Comparison of ENCODE assay signal across 1 cellular context in the genomic region with DNA sequence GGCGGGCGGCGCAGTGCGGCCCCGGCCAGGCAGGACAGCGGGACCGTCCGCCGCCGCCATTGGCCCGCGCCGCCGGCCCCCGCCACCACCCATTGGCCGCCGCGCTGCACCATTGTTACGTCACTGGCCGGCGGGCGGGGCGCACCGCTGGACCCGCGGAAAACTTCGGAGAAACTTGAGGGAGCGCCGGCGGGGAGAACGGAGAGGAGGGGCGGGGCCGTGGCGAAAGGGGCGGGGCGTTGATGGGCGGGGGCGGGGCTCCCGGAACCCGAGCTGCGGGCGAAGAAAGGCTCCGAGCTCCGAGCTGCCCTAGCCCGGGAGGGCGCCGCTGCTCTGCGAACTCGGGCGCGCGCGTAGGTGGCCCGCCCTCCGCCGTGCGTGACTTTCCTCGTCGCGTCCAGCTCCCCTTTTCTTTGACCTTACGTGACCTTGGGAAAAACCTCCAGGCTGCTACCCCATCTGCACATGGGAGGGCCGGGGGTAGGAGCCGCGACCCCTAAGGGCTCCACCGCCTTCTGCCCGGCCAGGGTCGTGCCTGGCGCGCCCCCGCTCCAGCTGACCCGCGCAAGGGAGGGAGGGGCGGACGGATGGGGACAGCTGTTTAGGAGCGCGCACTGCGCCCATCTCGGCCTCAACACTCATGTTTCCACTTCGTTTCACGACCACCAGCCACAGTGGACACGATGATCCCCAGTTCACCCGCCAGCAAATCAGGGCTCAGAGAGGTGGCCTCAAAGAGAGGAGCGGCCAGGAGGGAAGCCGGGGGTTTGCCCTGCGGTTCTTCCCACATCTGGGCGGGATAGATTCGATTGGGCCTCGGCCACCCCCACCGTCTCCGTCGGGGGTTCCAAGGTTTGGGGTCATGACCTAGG.
A peak's percentile ranks its signal among the peaks of the same experiment; 100 is the strongest.
TF ChIP-seq lines count a peak whose summit lies in the region.

A gene with protein sequence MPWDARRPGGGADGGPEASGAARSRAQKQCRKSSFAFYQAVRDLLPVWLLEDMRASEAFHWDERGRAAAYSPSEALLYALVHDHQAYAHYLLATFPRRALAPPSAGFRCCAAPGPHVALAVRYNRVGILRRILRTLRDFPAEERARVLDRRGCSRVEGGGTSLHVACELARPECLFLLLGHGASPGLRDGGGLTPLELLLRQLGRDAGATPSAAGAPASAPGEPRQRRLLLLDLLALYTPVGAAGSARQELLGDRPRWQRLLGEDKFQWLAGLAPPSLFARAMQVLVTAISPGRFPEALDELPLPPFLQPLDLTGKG (minus strand): TSS at position 33 of the 872 bp plus-strand sequence. CDS start 1,887 bp downstream, outside the sequence.

TF ChIP-seq in K562, 482 proteins besides CTCF, POLR2A, EP300 and RAD21 (continued from another document):
- TF ChIP-seq, protein P1, sequence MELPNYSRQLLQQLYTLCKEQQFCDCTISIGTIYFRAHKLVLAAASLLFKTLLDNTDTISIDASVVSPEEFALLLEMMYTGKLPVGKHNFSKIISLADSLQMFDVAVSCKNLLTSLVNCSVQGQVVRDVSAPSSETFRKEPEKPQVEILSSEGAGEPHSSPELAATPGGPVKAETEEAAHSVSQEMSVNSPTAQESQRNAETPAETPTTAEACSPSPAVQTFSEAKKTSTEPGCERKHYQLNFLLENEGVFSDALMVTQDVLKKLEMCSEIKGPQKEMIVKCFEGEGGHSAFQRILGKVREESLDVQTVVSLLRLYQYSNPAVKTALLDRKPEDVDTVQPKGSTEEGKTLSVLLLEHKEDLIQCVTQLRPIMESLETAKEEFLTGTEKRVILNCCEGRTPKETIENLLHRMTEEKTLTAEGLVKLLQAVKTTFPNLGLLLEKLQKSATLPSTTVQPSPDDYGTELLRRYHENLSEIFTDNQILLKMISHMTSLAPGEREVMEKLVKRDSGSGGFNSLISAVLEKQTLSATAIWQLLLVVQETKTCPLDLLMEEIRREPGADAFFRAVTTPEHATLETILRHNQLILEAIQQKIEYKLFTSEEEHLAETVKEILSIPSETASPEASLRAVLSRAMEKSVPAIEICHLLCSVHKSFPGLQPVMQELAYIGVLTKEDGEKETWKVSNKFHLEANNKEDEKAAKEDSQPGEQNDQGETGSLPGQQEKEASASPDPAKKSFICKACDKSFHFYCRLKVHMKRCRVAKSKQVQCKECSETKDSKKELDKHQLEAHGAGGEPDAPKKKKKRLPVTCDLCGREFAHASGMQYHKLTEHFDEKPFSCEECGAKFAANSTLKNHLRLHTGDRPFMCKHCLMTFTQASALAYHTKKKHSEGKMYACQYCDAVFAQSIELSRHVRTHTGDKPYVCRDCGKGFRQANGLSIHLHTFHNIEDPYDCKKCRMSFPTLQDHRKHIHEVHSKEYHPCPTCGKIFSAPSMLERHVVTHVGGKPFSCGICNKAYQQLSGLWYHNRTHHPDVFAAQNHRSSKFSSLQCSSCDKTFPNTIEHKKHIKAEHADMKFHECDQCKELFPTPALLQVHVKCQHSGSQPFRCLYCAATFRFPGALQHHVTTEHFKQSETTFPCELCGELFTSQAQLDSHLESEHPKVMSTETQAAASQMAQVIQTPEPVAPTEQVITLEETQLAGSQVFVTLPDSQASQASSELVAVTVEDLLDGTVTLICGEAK (IDR thresholded peaks at IDR 0.05) = 0 out of 2 replicates have a peak, but pooled peaks have one; percentile 21
- TF ChIP-seq, protein P1 (CRISPR knock-in tag; IDR thresholded peaks at IDR 0.05) = no peak
- TF ChIP-seq, protein P2, sequence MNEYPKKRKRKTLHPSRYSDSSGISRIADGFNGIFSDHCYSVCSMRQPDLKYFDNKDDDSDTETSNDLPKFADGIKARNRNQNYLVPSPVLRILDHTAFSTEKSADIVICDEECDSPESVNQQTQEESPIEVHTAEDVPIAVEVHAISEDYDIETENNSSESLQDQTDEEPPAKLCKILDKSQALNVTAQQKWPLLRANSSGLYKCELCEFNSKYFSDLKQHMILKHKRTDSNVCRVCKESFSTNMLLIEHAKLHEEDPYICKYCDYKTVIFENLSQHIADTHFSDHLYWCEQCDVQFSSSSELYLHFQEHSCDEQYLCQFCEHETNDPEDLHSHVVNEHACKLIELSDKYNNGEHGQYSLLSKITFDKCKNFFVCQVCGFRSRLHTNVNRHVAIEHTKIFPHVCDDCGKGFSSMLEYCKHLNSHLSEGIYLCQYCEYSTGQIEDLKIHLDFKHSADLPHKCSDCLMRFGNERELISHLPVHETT (CRISPR knock-in tag; conservative IDR thresholded peaks at IDR 0.05 in 1 of 2, IDR thresholded peaks at IDR 0.05 in 1 of 2) = peak in 1 of 2 experiments; percentile 75; a peak in 1 of 4 replicates
- no peak for TF ChIP-seq ZNF764 (CRISPR knock-in tag; IDR thresholded peaks at IDR 0.05; ENCODE audit: low read depth)
